Comparison of ENCODE assay signal across 20 cellular contexts in genomic region chr1:246297314-246298273, GRCh38.
DNase-seq lines count a peak whose midpoint lies in the region; ATAC-seq, FAIRE-seq and TF ChIP-seq lines count a peak whose summit lies in the region.
"Had no signal": no experiment of that assay in that cellular context is flagged by ENCODE, and none has a peak within 500 bp of the region (broad histone marks: within the 10 kb centered on the region; RNA-seq: fewer than 3 reads in every experiment).

No MANE protein-coding gene starts in this region.

- BruUV-seq in PC-3 (replicated peaks; lab: Mats Ljungman, UMichigan), result no TSS peak

- H3K27ac Mint-ChIP-seq in endothelial cell (ENCODE audit: unreplicated experiment), result peak overlapping the region; percentile 87
- no peak overlapping the region for H3K27ac Mint-ChIP-seq in CD4-positive, alpha-beta T cell
- H3K27ac Mint-ChIP-seq: immature natural killer cell, natural killer cell had no signal

- H3K4me2 ChIP-seq in A549 (peak overlapping the region; percentile 7; the same call in 1 of the 3 replicates), GM23248 (ENCODE audit: unreplicated experiment) (peak overlapping the region; percentile 48), PC-3 (ENCODE audit: low read length) (0 out of 2 replicates have a peak overlapping the region, but pooled peaks have one; percentile 13)
- H3K4me2 ChIP-seq: KMS-11 had no signal

- TF ChIP-seq POLR2A in A549 (IDR thresholded peaks at IDR 0.05; ENCODE audit: low read length), result no peak

- WGBS in A549 (ENCODE audit: missing lambda C conversion rate), result 45% methylated on average over 5 of the region's 5 CpGs
- 54 to 64% methylated on average over 5 of the region's 5 CpGs for WGBS in GM23248 (ENCODE audit: low coverage in 1 of 2, low lambda C conversion rate in 2 of 2, missing lambda C conversion rate in 2 of 2), 2 experiments

- CTCF ChIA-PET in A549 (lab: Yijun Ruan, JAX) (no interaction called here), PC-3 (lab: Charles Lee) (interaction anchor here (0.5 to 1.1 kb wide), 3 partner anchors 17 to 1081 kb away, joined by 3 to 9 read pairs (median 8); no protein-coding TSS in a partner anchor)
- CTCF ChIA-PET in CD4-positive, alpha-beta T cell (lab: Charles Lee), result no interaction called here

- ATAC-seq in A549 (no peak), PC-3 (peak; percentile 54), lower lobe of right lung (no peak)
- no peak for ATAC-seq in CD4-positive, alpha-beta T cell (ENCODE audit: poor library complexity)
- ATAC-seq: natural killer cell had no signal

- 0 out of 5 replicates have a peak, but pooled peaks of 1 of the 2 experiments have one; percentile 15 for TF ChIP-seq RAD21 in A549 (conservative IDR thresholded peaks at IDR 0.05 in 1 of 2, IDR thresholded peaks at IDR 0.05 in 1 of 2)

- H4K20me1 ChIP-seq in GM23248 (ENCODE audit: insufficient read depth) (no peaks in the 10 kb centered on the region), PC-3 (ENCODE audit: low read length) (no peaks in the 10 kb centered on the region)

- H3K4me1 Mint-ChIP-seq in endothelial cell (ENCODE audit: unreplicated experiment), result peaks cover 45% of the 10 kb centered on the region
- H3K4me1 Mint-ChIP-seq in CD4-positive, alpha-beta T cell (ENCODE audit: low read depth), result no peaks in the 10 kb centered on the region

- peaks cover 4% of the 10 kb centered on the region for H3K27me3 Mint-ChIP-seq in endothelial cell (ENCODE audit: unreplicated experiment)
- H3K27me3 Mint-ChIP-seq in CD4-positive, alpha-beta T cell, result no peaks in the 10 kb centered on the region

- H3K36me3 Mint-ChIP-seq in endothelial cell (ENCODE audit: low read depth, unreplicated experiment), result no peaks in the 10 kb centered on the region
- H3K36me3 Mint-ChIP-seq in CD4-positive, alpha-beta T cell (ENCODE audit: low read depth), result peaks cover 13% of the 10 kb centered on the region
- H3K36me3 Mint-ChIP-seq: natural killer cell had no signal

- no peak for TF ChIP-seq EP300 in A549 (IDR thresholded peaks at IDR 0.05)

- intact Hi-C loops in PC-3 (cut with micrococcal nuclease), result no loop called here
- intact Hi-C loops in CD4-positive, alpha-beta T cell (cut with DNase I, micrococcal nuclease), result no loop called here
- intact Hi-C loops in lower lobe of right lung (cut with DNase I), result no loop called here

- H3F3A ChIP-seq in GM23248 (ENCODE audit: insufficient read depth), result peaks cover 11% of the 10 kb centered on the region; the same call in 1 of the 2 replicates
- H3F3A ChIP-seq in PC-3 (ENCODE audit: low read length, unreplicated experiment), result no peaks in the 10 kb centered on the region

- POLR2A ChIA-PET in A549 (lab: Yijun Ruan, JAX) (no interaction called here), PC-3 (lab: Charles Lee; ENCODE audit: unreplicated experiment) (no interaction called here)
- POLR2A ChIA-PET in CD4-positive, alpha-beta T cell (lab: Charles Lee), result no interaction called here

- H3K9me3 ChIP-seq in A549, result no peaks in the 10 kb centered on the region
- no peaks in the 10 kb centered on the region for H3K9me3 ChIP-seq in GM23248 (ENCODE audit: low read depth)
- H3K9me3 ChIP-seq in PC-3 (ENCODE audit: low read length), result no peaks in the 10 kb centered on the region
- no peaks in the 10 kb centered on the region for H3K9me3 ChIP-seq in CD4-positive, alpha-beta T cell (ENCODE audit: control insufficient read depth, low read length)
- H3K9me3 ChIP-seq in lower lobe of right lung, result no peaks in the 10 kb centered on the region

- H3K79me2 ChIP-seq in GM23248 (ENCODE audit: insufficient read depth) (no peaks in the 10 kb centered on the region), PC-3 (ENCODE audit: low read length) (no peaks in the 10 kb centered on the region)

- H3K4me3 ChIP-seq in A549 (no peak overlapping the region), GM23248 (no peak overlapping the region), PC-3 (ENCODE audit: low read length) (no peak overlapping the region), lower lobe of right lung (no peak overlapping the region)

- TF ChIP-seq CTCF in A549 (IDR thresholded peaks at IDR 0.05) (no peak), PC-3 (conservative IDR thresholded peaks at IDR 0.05; ENCODE audit: low read depth, low read length) (peak; percentile 45; the same call in 1 of the 2 replicates), endothelial cell (IDR thresholded peaks at IDR 0.05; ENCODE audit: unreplicated experiment) (no peak), lower lobe of right lung (IDR thresholded peaks at IDR 0.05) (no peak)
- no peak for TF ChIP-seq CTCF in CD4-positive, alpha-beta T cell (IDR thresholded peaks at IDR 0.05)

- no peaks in the 10 kb centered on the region for H3K9me3 Mint-ChIP-seq in endothelial cell (ENCODE audit: unreplicated experiment)
- H3K9me3 Mint-ChIP-seq in CD4-positive, alpha-beta T cell, result no peaks in the 10 kb centered on the region
- H3K9me3 Mint-ChIP-seq: natural killer cell had no signal

- H3K4me1 ChIP-seq in A549 (peaks cover 23% of the 10 kb centered on the region), GM23248 (ENCODE audit: insufficient read depth) (peaks cover 33% of the 10 kb centered on the region), PC-3 (ENCODE audit: insufficient read depth, low read length) (peaks cover 19% of the 10 kb centered on the region), lower lobe of right lung (peaks cover 3% of the 10 kb centered on the region)

- in situ Hi-C loops in GM23248 (cut with MboI), result no loop called here

- no peak for DNase-seq in A549 (ENCODE audit: low read depth in 1 of 2, low spot score in 1 of 2)
- peak; percentile 33 for DNase-seq in GM23248
- peak; percentile 63 for DNase-seq in PC-3
- no peak for DNase-seq in endothelial cell (ENCODE audit: low spot score)
- DNase-seq in MV-4-11 (lab: John Stamatoyannopoulos, UW), result no peak
- DNase-seq in SK-N-DZ (ENCODE audit: low spot score), result no peak
- no peak for DNase-seq in CD4-positive, alpha-beta T cell
- no peak for DNase-seq in lower lobe of right lung
- DNase-seq: activated effector memory CD4-positive, alpha-beta T cell treated with Interleukin-2 at 50 U/mL for 16 hours; head of caudate nucleus; immature natural killer cell; natural killer cell; NCI-H146; posterior cingulate gyrus; SHP77; small intestine; stimulated activated CD4-positive, alpha-beta T cell treated with anti-CD3 and anti-CD28 coated beads, Interleukin-4, amount 100 ng/mL, for 4 hours had no signal

- H3K27ac ChIP-seq in A549 (no peak overlapping the region), GM23248 (no peak overlapping the region), PC-3 (ENCODE audit: low read length) (no peak overlapping the region), lower lobe of right lung (no peak overlapping the region)
- no peak overlapping the region for H3K27ac ChIP-seq in CD4-positive, alpha-beta T cell (ENCODE audit: low read depth, low read length)
- H3K27ac ChIP-seq: KMS-11 had no signal

- H3K36me3 ChIP-seq in GM23248 (ENCODE audit: low read depth) (no peaks in the 10 kb centered on the region), PC-3 (ENCODE audit: low read depth, low read length) (no peaks in the 10 kb centered on the region), lower lobe of right lung (no peaks in the 10 kb centered on the region)

- H3K27me3 ChIP-seq in GM23248 (replicated peaks; ENCODE audit: insufficient read depth), result no peaks in the 10 kb centered on the region
- no peaks in the 10 kb centered on the region for H3K27me3 ChIP-seq in PC-3 (ENCODE audit: low read length)
- H3K27me3 ChIP-seq in CD4-positive, alpha-beta T cell (ENCODE audit: control insufficient read depth, insufficient read depth, low read length), result no peaks in the 10 kb centered on the region
- no peaks in the 10 kb centered on the region for H3K27me3 ChIP-seq in lower lobe of right lung (ENCODE audit: low read depth)

- H3K4me3 Mint-ChIP-seq in endothelial cell (ENCODE audit: unreplicated experiment), result no peak overlapping the region
- H3K4me3 Mint-ChIP-seq in CD4-positive, alpha-beta T cell, result no peak overlapping the region
- H3K4me3 Mint-ChIP-seq: immature natural killer cell, natural killer cell had no signal

- H3K9me2 ChIP-seq in GM23248 (ENCODE audit: insufficient read depth), result no peaks in the 10 kb centered on the region
- H3K9me2 ChIP-seq in PC-3 (replicated peaks; ENCODE audit: low read length), result no peaks in the 10 kb centered on the region

- H3K9ac ChIP-seq in GM23248 (no peak overlapping the region), PC-3 (ENCODE audit: low read length) (no peak overlapping the region)
- H3K9ac ChIP-seq: KMS-11 had no signal

- H2AFZ ChIP-seq in GM23248 (no peak overlapping the region), PC-3 (ENCODE audit: low read length) (no peak overlapping the region)

- peak; percentile 23 for FAIRE-seq in A549 (lab: Jason Lieb, UNC)
- FAIRE-seq: GM19239, urothelium cell line had no signal

TF ChIP-seq in A549, 52 proteins besides CTCF, POLR2A, EP300 and RAD21 (continues in another document):
- no peak for TF ChIP-seq PHF8 (IDR thresholded peaks at IDR 0.05; ENCODE audit: borderline replicate concordance, low read depth)
- no peak for TF ChIP-seq KDM5A (IDR thresholded peaks at IDR 0.05)
- TF ChIP-seq SMC3 (IDR thresholded peaks at IDR 0.05), result no peak
- TF ChIP-seq MAZ (IDR thresholded peaks at IDR 0.05; ENCODE audit: borderline replicate concordance, low read depth, low read length), result no peak
- TF ChIP-seq RARB (CRISPR knock-in tag; IDR thresholded peaks at IDR 0.05), result no peak
- TF ChIP-seq CBX2 (IDR thresholded peaks at IDR 0.05; ENCODE audit: borderline replicate concordance, low read depth), result no peak
- no peak for TF ChIP-seq RFX5 (IDR thresholded peaks at IDR 0.05)
- TF ChIP-seq GATA3 (IDR thresholded peaks at IDR 0.05; ENCODE audit: borderline replicate concordance), result no peak
- no peak for TF ChIP-seq CEBPB (IDR thresholded peaks at IDR 0.05)

Comparison
In these comparisons a context has a peak if more than half of its experiments do, and no peak if none do; other contexts are left out.
1. DNase-seq: peak in GM23248 (single experiment) and PC-3 (single experiment); none in A549 (0 of 2), endothelial cell (single experiment), MV-4-11 (single experiment), SK-N-DZ (single experiment), CD4-positive, alpha-beta T cell (0 of 10) and lower lobe of right lung (single experiment).
2. Peak in every context shown above with its lines, with median percentiles within 50 percentile points of each other: H3K4me2 ChIP-seq.